8 cellular contexts compared by ENCODE assay signal in genomic region chr16:2479996-2480395, GRCh38. TPM values are rescaled to one million over a fixed set of nuclear protein-coding genes. Genes with fewer than 3 reads are reported as not detected.
"Had no signal": no experiment of that assay in that cellular context is flagged by ENCODE, and none has a peak within 500 bp of the region (broad histone marks: within the 10 kb centered on the region; RNA-seq: fewer than 3 reads in every experiment).

No MANE protein-coding gene starts in this region.

RNA-seq across cellular contexts. Expression of gene NTN3, which starts 8.9 kb away (rescaled TPM):
- total RNA-seq: activated CD4-positive, alpha-beta memory T cell treated with anti-CD3 and anti-CD28 coated beads, Interleukin-2, amount 10 ng/mL, durations not matched to agents 7 days and 5 days; activated CD4-positive, alpha-beta T cell treated with anti-CD3 and anti-CD28 coated beads for 36 hours; activated CD4-positive, alpha-beta T cell treated with anti-CD3 and anti-CD28 coated beads, Interleukin-2, amount 10 ng/mL, durations not matched to agents 7 days and 5 days; activated CD8-positive, alpha-beta memory T cell treated with anti-CD3 and anti-CD28 coated beads, Interleukin-2, amount 10 ng/mL, durations not matched to agents 7 days and 5 days; activated naive CD8-positive, alpha-beta T cell treated with anti-CD3 and anti-CD28 coated beads, Interleukin-2, amount 10 ng/mL, durations not matched to agents 7 days and 5 days; activated T-helper 2 cell treated with anti-CD3 and anti-CD28 coated beads, Interferon-gamma antibody, Interleukin-2, Interleukin-4, amounts not matched to agents 10 μg/mL and 5 μg/mL and 100 μg/mL, durations not matched to agents 14 hours and 24 hours and 36 hours; ascending aorta; breast epithelium had no signal

RNA-seq across cellular contexts. Expression of gene TEDC2, which starts 20.1 kb away (rescaled TPM):
- total RNA-seq: ascending aorta had no signal
